1 cellular context compared by ENCODE assay signal in the genomic region with DNA sequence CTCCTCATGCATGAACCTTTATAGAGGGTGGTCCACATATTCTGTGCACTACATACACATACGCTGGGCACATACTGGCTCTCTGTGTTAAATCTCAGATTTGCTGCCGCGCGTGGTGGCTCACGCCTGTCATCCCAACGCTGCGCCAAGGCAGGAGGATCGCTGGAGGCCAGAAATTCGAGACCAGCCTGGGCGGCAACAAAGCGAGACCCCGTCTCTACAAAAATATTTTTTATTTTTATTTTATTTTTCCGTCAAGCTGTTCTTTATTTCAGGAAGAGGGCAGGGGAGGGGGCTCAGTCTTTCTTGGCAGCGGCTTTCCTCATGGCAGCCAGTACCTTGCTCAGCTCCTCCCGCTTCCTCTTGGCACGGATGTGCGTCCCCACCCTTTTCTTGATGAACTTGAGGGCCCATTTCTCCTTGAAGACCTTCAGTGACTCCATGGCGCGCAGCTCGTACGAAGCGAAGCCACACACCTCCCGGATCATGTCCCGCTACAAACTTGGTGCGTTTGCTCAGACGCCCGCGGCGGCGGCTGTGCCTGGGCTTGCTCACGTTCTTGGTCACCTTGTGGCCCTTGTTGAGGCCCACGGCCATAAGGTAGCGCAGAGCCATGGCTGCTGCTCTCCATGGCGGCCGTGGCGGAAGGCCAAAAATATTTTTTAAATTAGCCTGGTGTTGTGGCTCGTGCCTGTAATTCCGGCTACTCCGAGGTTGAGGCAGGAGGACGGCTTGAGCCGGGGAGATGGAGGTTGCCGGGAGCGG.
TF ChIP-seq lines count a peak whose summit lies in the region.

No MANE protein-coding gene starts in this region.

TF ChIP-seq in endothelial cell of umbilical vein, 7 proteins besides CTCF, POLR2A, EP300 and RAD21:
- TF ChIP-seq GATA2 (IDR thresholded peaks at IDR 0.05; ENCODE audit: insufficient read depth, insufficient read length, low read depth, low read length) (no peak), JUN (IDR thresholded peaks at IDR 0.05; ENCODE audit: borderline replicate concordance, insufficient read depth, insufficient read length, low read depth) (no peak), MYC (IDR thresholded peaks at IDR 0.05; ENCODE audit: low read depth, low read length) (no peak), POLR2AphosphoS5 (IDR thresholded peaks at IDR 0.05; ENCODE audit: insufficient read depth, low read depth, low read length) (no peak), FOS (IDR thresholded peaks at IDR 0.05; ENCODE audit: borderline replicate concordance, insufficient read depth, low read length) (no peak), MAX (IDR thresholded peaks at IDR 0.05; ENCODE audit: insufficient read depth, insufficient read length) (no peak), EZH2 (IDR thresholded peaks at IDR 0.05; ENCODE audit: borderline replicate concordance, low read depth, low read length, severe bottlenecking) (no peak)
